ENCODE assay signal across 8 cellular contexts in the genomic region with DNA sequence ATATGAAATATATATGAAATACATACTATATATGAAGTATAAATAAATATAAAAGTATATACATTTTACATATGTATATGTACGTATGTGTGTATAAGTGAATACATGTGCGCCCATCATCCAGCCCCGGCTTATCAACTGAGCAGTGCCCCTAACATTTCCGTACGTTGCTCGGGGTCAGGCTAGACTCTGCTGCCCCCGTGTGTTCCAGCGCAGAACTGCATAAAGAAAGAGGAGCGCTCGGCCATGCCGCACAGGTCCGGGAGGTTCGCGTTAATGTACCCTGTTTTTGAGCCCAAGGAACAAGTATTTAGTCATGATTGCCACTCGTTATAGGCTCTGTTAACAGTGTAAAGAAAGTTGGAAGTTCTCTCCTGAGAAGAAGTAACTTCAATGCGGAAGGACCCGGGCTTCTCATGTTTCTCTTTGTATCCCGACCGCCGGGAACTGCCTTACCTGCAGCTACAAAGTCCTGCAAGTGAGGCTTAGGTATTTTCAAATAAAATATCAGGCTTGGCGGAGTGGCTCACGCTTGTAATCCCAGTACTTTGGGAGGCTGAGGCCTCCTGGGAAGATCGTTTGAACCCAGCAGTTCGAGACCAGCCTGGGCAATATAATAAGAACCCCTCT. TPM values are rescaled to one million over a fixed set of nuclear protein-coding genes. Genes with fewer than 3 reads are reported as not detected.
DNase-seq lines count a peak whose midpoint lies in the region; ATAC-seq and TF ChIP-seq lines count a peak whose summit lies in the region.

No MANE protein-coding gene starts in this region.

- no peaks in the 10 kb centered on the region for H3K9me3 Mint-ChIP-seq in activated CD8-positive, alpha-beta T cell treated with anti-CD3 and anti-CD28 coated beads for 36 hours
- H3K9me3 Mint-ChIP-seq in effector memory CD8-positive, alpha-beta T cell: no peaks in the 10 kb centered on the region
- no peaks in the 10 kb centered on the region for H3K9me3 Mint-ChIP-seq in mesothelial cell of epicardium

- peak overlapping the region; percentile 32 for H3K27ac ChIP-seq in C4-2B

- peak overlapping the region; percentile 44 for H3K4me3 Mint-ChIP-seq in activated CD8-positive, alpha-beta T cell treated with anti-CD3 and anti-CD28 coated beads for 36 hours
- H3K4me3 Mint-ChIP-seq in effector memory CD8-positive, alpha-beta T cell: peak overlapping the region; percentile 7 to 35
- H3K4me3 Mint-ChIP-seq in mesothelial cell of epicardium: peak overlapping the region; percentile 73

- H3K4me1 Mint-ChIP-seq in activated CD8-positive, alpha-beta T cell treated with anti-CD3 and anti-CD28 coated beads for 36 hours (ENCODE audit: low read depth): no peaks in the 10 kb centered on the region
- H3K4me1 Mint-ChIP-seq in effector memory CD8-positive, alpha-beta T cell (ENCODE audit: low read depth in 2 of 2): peaks cover 0 to 2% of the 10 kb centered on the region in 2 donors
- H3K4me1 Mint-ChIP-seq in mesothelial cell of epicardium: peaks cover 19% of the 10 kb centered on the region

- no peak overlapping the region for H3K27ac Mint-ChIP-seq in activated CD8-positive, alpha-beta T cell treated with anti-CD3 and anti-CD28 coated beads for 36 hours
- H3K27ac Mint-ChIP-seq in effector memory CD8-positive, alpha-beta T cell: no peak overlapping the region
- H3K27ac Mint-ChIP-seq in mesothelial cell of epicardium: peak overlapping the region; percentile 51

- TF ChIP-seq CTCF in C4-2B (conservative IDR thresholded peaks at IDR 0.05) (peak; percentile 90), mesothelial cell of epicardium (IDR thresholded peaks at IDR 0.05; ENCODE audit: unreplicated experiment) (peak; percentile 84)
- TF ChIP-seq CTCF in activated CD8-positive, alpha-beta T cell treated with anti-CD3 and anti-CD28 coated beads for 36 hours (IDR thresholded peaks at IDR 0.05): peak; percentile 96

- H3K36me3 Mint-ChIP-seq in activated CD8-positive, alpha-beta T cell treated with anti-CD3 and anti-CD28 coated beads for 36 hours (ENCODE audit: low read depth): no peaks in the 10 kb centered on the region
- peaks cover 3% of the 10 kb centered on the region for H3K36me3 Mint-ChIP-seq in effector memory CD8-positive, alpha-beta T cell (ENCODE audit: insufficient read depth)
- H3K36me3 Mint-ChIP-seq in mesothelial cell of epicardium: no peaks in the 10 kb centered on the region

- CTCF ChIA-PET in activated CD8-positive, alpha-beta T cell treated with anti-CD3 and anti-CD28 coated beads for 36 hours (lab: Charles Lee): interaction anchor here (0.6 to 3.2 kb wide), 22 partner anchors 9 to 1145 kb away, joined by 3 to 21 read pairs (median 4); no protein-coding TSS in a partner anchor

- DNase-seq in GM19240 (ENCODE audit: insufficient read length, low spot score): peak; percentile 62
- DNase-seq in NCI-H748 treated with DMSO at 0.1 percent for 48 hours (lab: John Stamatoyannopoulos, UW): peak; percentile 36
- peak; percentile 88 for DNase-seq in activated CD8-positive, alpha-beta T cell treated with anti-CD3 and anti-CD28 coated beads for 36 hours
- peak; percentile 64 to 75 (median 65) for DNase-seq in effector memory CD8-positive, alpha-beta T cell
- peak; percentile 35 to 89 for DNase-seq in mesothelial cell of epicardium (ENCODE audit: low spot score in 2 of 2, unreplicated experiment in 2 of 2)
- DNase-seq in stimulated activated CD8-positive, alpha-beta memory T cell treated with anti-CD3 and anti-CD28 coated beads, Interleukin-4, amount 100 ng/mL, for 24 hours (ENCODE audit: low read depth): peak; percentile 64

- peak; percentile 96 for ATAC-seq in HG03442 (IDR thresholded peaks at IDR 0.05; ENCODE audit: unreplicated experiment)
- ATAC-seq in activated CD8-positive, alpha-beta T cell treated with anti-CD3 and anti-CD28 coated beads for 36 hours: peak; percentile 100
- peak; percentile 98 for ATAC-seq in effector memory CD8-positive, alpha-beta T cell (replicated peaks)

- H3K27me3 Mint-ChIP-seq in activated CD8-positive, alpha-beta T cell treated with anti-CD3 and anti-CD28 coated beads for 36 hours: peaks cover 18% of the 10 kb centered on the region
- H3K27me3 Mint-ChIP-seq in effector memory CD8-positive, alpha-beta T cell: peaks cover 35 to 67% of the 10 kb centered on the region in 2 donors
- H3K27me3 Mint-ChIP-seq in mesothelial cell of epicardium (ENCODE audit: low read depth): peaks cover 4% of the 10 kb centered on the region

- intact Hi-C loops in activated CD8-positive, alpha-beta T cell treated with anti-CD3 and anti-CD28 coated beads for 36 hours (cut with micrococcal nuclease): loop anchor here (5.0 kb wide), 1 partner anchor 81 kb away; no protein-coding TSS in a partner anchor

- POLR2A ChIA-PET in activated CD8-positive, alpha-beta T cell treated with anti-CD3 and anti-CD28 coated beads for 36 hours (lab: Charles Lee): interaction anchor here (0.5 to 1.7 kb wide), 2 partner anchors 13 to 936 kb away, joined by 3 to 4 read pairs; no protein-coding TSS in a partner anchor

RNA-seq across cellular contexts. Expression of a gene that starts 55.7 kb away (rescaled TPM):
- 1 to 10 TPM; 3.9 to 4.5 TPM for total RNA-seq in activated CD8-positive, alpha-beta T cell treated with anti-CD3 and anti-CD28 coated beads for 36 hours
- total RNA-seq in mesothelial cell of epicardium: not detected in 3 replicates

Comparison
In these comparisons a context has a peak if more than half of its experiments do, and no peak if none do; other contexts are left out.
1. Peak in every context shown above with its lines: DNase-seq, ATAC-seq and H3K27ac ChIP-seq.
2. DNase-seq: peak in every context shown above with its lines; median percentile 88 in activated CD8-positive, alpha-beta T cell treated with anti-CD3 and anti-CD28 coated beads for 36 hours; 65 in effector memory CD8-positive, alpha-beta T cell; 64 in stimulated activated CD8-positive, alpha-beta memory T cell treated with anti-CD3 and anti-CD28 coated beads, Interleukin-4, amount 100 ng/mL, for 24 hours; 62 in GM19240; 62 in mesothelial cell of epicardium; 36 in NCI-H748 treated with DMSO at 0.1 percent for 48 hours.
3. H3K4me3 Mint-ChIP-seq: peak in every context shown above with its lines; median percentile 73 in mesothelial cell of epicardium; 44 in activated CD8-positive, alpha-beta T cell treated with anti-CD3 and anti-CD28 coated beads for 36 hours; 21 in effector memory CD8-positive, alpha-beta T cell.